ENCODE assay signal across 8 cellular contexts in the genomic region with DNA sequence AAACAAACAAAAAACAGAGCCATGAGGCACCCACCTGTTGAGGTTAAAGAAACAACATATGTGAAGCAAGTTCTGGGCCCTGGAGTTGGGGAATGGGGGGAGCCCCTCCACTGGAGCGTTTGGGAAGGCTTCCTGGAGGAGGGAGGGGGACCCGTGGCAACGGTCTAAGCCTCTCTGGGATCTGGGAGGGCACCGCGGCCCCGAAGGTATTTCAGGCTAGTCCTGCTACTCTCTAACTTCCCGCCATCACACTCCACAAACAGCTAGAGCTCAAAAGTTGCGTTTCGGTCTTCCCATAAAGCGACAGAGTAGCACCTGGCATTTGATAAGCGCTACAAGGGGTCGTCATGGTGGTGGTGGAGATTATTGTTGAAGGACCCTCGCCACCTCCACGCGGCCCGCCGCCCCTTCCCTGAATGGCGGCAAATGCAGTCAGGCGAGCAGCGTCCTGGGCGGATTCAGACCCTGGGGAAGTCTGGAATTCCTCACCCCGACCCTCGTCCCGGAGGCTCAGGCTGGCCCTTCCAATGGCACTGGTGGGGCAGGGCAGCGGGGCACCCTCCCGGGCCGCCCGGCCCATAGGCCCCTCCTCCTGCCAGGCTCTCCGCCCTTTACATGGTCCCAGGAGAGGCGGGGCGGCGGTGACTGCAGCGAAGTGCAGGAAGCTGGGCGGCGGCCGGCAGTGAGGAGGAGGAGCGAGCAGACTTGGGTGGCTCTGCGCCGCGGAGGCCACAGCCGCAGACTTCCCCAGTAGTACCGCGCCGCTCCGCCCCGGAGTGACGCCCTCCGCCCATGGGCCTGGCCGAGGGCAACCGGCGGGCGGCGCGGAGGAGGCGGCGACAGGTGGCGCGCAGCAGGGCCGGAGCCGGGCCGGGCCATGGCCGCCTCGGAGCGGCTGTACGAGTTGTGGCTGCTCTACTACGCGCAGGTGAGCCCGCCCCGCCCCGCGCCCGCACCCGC. TPM values are rescaled to one million over a fixed set of nuclear protein-coding genes. Genes with fewer than 3 reads are reported as not detected.
DNase-seq lines count a peak whose midpoint lies in the region; ATAC-seq, FAIRE-seq and TF ChIP-seq lines count a peak whose summit lies in the region.

A gene with protein sequence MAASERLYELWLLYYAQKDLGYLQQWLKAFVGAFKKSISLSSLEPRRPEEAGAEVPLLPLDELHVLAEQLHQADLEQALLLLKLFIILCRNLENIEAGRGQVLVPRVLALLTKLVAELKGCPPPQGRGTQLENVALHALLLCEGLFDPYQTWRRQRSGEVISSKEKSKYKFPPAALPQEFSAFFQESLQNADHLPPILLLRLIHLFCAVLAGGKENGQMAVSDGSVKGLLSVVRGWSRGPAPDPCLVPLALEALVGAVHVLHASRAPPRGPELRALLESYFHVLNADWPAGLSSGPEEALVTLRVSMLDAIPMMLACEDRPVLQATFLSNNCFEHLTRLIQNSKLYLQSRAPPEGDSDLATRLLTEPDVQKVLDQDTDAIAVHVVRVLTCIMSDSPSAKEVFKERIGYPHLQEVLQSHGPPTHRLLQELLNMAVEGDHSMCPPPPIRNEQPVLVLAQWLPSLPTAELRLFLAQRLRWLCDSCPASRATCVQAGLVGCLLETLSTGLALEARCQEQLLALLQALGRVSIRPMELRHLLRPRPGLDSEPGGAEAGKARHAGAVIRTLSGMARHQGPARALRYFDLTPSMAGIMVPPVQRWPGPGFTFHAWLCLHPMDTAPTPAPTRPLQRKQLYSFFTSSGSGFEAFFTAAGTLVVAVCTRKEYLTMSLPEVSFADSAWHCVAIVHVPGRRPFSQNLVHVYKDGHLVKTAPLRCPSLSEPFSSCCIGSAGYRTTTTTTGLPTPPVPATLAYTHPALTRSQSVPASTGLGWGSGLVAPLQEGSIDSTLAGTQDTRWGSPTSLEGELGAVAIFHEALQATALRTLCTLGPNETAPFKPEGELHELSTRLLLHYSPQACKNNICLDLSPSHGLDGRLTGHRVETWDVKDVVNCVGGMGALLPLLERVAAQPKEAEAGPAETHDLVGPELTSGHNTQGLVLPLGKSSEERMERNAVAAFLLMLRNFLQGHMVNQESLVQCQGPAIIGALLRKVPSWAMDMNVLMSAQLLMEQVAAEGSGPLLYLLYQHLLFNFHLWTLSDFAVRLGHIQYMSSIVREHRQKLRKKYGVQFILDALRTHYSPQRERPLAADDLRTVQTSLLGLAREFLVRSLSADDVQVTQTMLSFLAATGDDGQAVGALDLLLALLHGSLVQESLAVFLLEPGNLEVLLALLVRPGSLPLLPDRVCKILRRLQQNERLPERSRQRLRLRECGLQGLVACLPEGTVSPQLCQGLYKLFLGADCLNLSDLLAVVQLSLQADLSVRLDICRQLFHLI (N-terminal part only) (plus strand): TSS at position 682 of the 960 bp plus-strand sequence. CDS start 196 bp downstream, at position 878.

- H3K4me1 ChIP-seq in breast epithelium (peaks cover 8 to 19% of the 10 kb centered on the region in 2 donors), small intestine (ENCODE audit: control insufficient read depth in 2 of 2, insufficient read depth in 1 of 2, low read depth in 1 of 2, low read length in 1 of 2) (peaks cover 2 to 12% of the 10 kb centered on the region in 2 donors)

- H3K27me3 ChIP-seq in breast epithelium (no peaks in the 10 kb centered on the region), small intestine (ENCODE audit: control insufficient read depth in 2 of 2, insufficient read depth in 2 of 2, low read length in 2 of 2) (no peaks in the 10 kb centered on the region)

- intact Hi-C loops in breast epithelium (cut with DNase I; ENCODE audit: low total_unique reads), result loop anchor here (1.0 kb wide), 1 partner anchor 35 kb away; no protein-coding TSS in a partner anchor

- ATAC-seq in GM18870 (IDR thresholded peaks at IDR 0.05; ENCODE audit: unreplicated experiment), result peak; percentile 48
- peak; percentile 74 for ATAC-seq in HG03108 (IDR thresholded peaks at IDR 0.05; ENCODE audit: unreplicated experiment)

- H3K4me3 ChIP-seq in AG04449 (ENCODE audit: low read depth, low read length) (peak within 1 kb of the TSS; percentile 76), breast epithelium (peak within 1 kb of the TSS; percentile 63 to 73 (median 71)), small intestine (ENCODE audit: low read depth in 1 of 2, low read length in 2 of 2) (peak within 1 kb of the TSS; percentile 73 to 76)

- peak; percentile 41 for TF ChIP-seq POLR2A in breast epithelium (IDR thresholded peaks at IDR 0.05)

- TF ChIP-seq CTCF in AG04449 (IDR thresholded peaks at IDR 0.05; ENCODE audit: insufficient read depth, low read length, missing control alignments) (no peak), VCaP (conservative IDR thresholded peaks at IDR 0.05) (peak; percentile 18; the same call in 1 of the 2 replicates), breast epithelium (IDR thresholded peaks at IDR 0.05) (peak in 1 of 3 donors; percentile 12)

- CTCF ChIA-PET in AG04449 (lab: Yijun Ruan, JAX), result interaction anchor here (1.0 to 2.5 kb wide), 5 partner anchors 20 to 112 kb away, joined by 3 to 11 read pairs (median 4); no protein-coding TSS in a partner anchor

- DNase-seq in AG04449 (ENCODE audit: low read depth, low spot score) (peak; percentile 28), NCI-H2196 treated with DMSO at 0.1 percent for 48 hours (lab: John Stamatoyannopoulos, UW; ENCODE audit: unreplicated experiment) (peak; percentile 69), breast epithelium (ENCODE audit: low spot score in 2 of 2) (peak; percentile 93 to 94), iPS-NIHi11 (ENCODE audit: low spot score) (peak; percentile 92), small intestine (peak; percentile 96)

- H3K36me3 ChIP-seq in breast epithelium, result no peaks in the 10 kb centered on the region
- H3K36me3 ChIP-seq in small intestine (ENCODE audit: control insufficient read depth in 2 of 2, insufficient read depth in 2 of 2, low read length in 2 of 2), result peaks cover 0 to 4% of the 10 kb centered on the region in 2 donors

- WGBS in small intestine, 3 donors, result 0 to 1% (median 0%) methylated on average over 35 to 73 of the region's 73 CpGs

- H3K9me3 ChIP-seq in breast epithelium (no peaks in the 10 kb centered on the region), small intestine (ENCODE audit: control insufficient read depth, low read depth) (no peaks in the 10 kb centered on the region)

- H3K27ac ChIP-seq in VCaP (peak within 1 kb of the TSS; percentile 91), breast epithelium (peak within 1 kb of the TSS; percentile 84 to 90), small intestine (ENCODE audit: low read depth in 1 of 2, low read length in 1 of 2) (peak within 1 kb of the TSS; percentile 65 to 93)

- POLR2A ChIA-PET in AG04449 (lab: Yijun Ruan, JAX), result interaction anchor here (0.7 to 1.0 kb wide), 3 partner anchors 18 to 185 kb away, joined by 3 to 7 read pairs (median 4); a partner anchor contains a TSS

- no peak for FAIRE-seq in small intestine (lab: Jason Lieb, UNC)

RNA-seq across cellular contexts. Expression of the gene that starts here (rescaled TPM):
- total RNA-seq in breast epithelium, result 10 to 100 TPM; 16.8 to 58.3 (median 54.4) TPM
- polyA plus RNA-seq in small intestine, result 10 to 100 TPM; 32.7 to 55.9 (median 50.5) TPM

Comparison
In these comparisons a context has a peak if more than half of its experiments do, and no peak if none do; other contexts are left out.
1. Peak in every context shown above with its lines: DNase-seq, ATAC-seq, H3K4me3 ChIP-seq and H3K27ac ChIP-seq.
2. DNase-seq: peak in every context shown above with its lines; median percentile 96 in small intestine; 94 in breast epithelium; 92 in iPS-NIHi11; 69 in NCI-H2196 treated with DMSO at 0.1 percent for 48 hours; 28 in AG04449.